8 cellular contexts compared by ENCODE assay signal in the genomic region with DNA sequence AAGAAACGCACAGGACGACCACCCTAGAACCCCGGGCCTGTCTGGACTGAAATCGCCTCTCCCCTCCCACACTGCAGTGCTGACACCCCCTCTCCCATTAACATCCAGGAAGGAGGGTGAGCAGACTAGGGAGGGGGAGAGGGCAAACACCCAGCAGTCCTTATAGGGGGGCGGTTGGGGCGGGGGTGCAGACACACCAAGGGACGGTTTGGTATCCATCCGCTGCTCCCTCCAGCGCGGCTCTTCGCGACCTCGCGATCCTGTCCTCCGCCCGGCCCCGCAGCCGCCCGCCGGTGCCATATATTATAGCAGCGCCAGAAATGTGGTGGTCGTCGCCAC. TPM values are rescaled to one million over a fixed set of nuclear protein-coding genes. Genes with fewer than 3 reads are reported as not detected.
DNase-seq lines count a peak whose midpoint lies in the region; ATAC-seq and TF ChIP-seq lines count a peak whose summit lies in the region.

No MANE protein-coding gene starts in this region.

- H3K4me1 Mint-ChIP-seq in activated naive CD4-positive, alpha-beta T cell treated with anti-CD3 and anti-CD28 coated beads for 36 hours (ENCODE audit: low read depth), result peaks cover 21% of the 10 kb centered on the region

- no peak for TF ChIP-seq CTCF in choroid plexus epithelial cell (conservative IDR thresholded peaks at IDR 0.05; ENCODE audit: low read depth, low read length)

- intact Hi-C loops in activated naive CD4-positive, alpha-beta T cell treated with anti-CD3 and anti-CD28 coated beads for 36 hours (cut with micrococcal nuclease), result loop anchor here (5.0 to 10.0 kb wide), 3 partner anchors 134 to 1236 kb away; a partner anchor contains a TSS

- H3K4me3 ChIP-seq in choroid plexus epithelial cell (ENCODE audit: low read depth, low read length) (peak overlapping the region; percentile 59), mesodermal cell (ENCODE audit: extremely low read depth, insufficient read depth, low read length, poor library complexity, severe bottlenecking) (peak overlapping the region; percentile 45), urinary bladder (ENCODE audit: low read depth, low read length) (peak overlapping the region; percentile 68)

- WGBS in mesodermal cell (ENCODE audit: insufficient coverage in 2 of 2), 2 experiments, result 0 to 5% methylated on average over 1 to 12 of the region's 23 CpGs
- 2% methylated on average over 23 of the region's 23 CpGs for WGBS in urinary bladder

- H3K4me1 ChIP-seq in mesodermal cell (ENCODE audit: control insufficient read depth, insufficient read depth, low read length, poor library complexity, severe bottlenecking) (no peaks in the 10 kb centered on the region), urinary bladder (ENCODE audit: insufficient read depth) (no peaks in the 10 kb centered on the region)

- no peak for ATAC-seq in HG03135 (IDR thresholded peaks at IDR 0.05; ENCODE audit: unreplicated experiment)

- DNase-seq in activated naive CD4-positive, alpha-beta T cell treated with anti-CD3 and anti-CD28 coated beads for 36 hours, result no peak
- DNase-seq in activated naive CD4-positive, alpha-beta T cell treated with Interleukin-2 at 50 U/mL for 16 hours, result no peak
- DNase-seq in choroid plexus epithelial cell (ENCODE audit: low read depth) (no peak), midbrain (lab: John Stamatoyannopoulos, UW) (no peak), HCEC 1CT (no peak)

- H3K36me3 ChIP-seq in mesodermal cell (ENCODE audit: control insufficient read depth, insufficient read depth, low read length), result no peaks in the 10 kb centered on the region
- H3K36me3 ChIP-seq in urinary bladder (ENCODE audit: insufficient read depth), result no peaks in the 10 kb centered on the region

- peaks cover 10% of the 10 kb centered on the region for H3K36me3 Mint-ChIP-seq in activated naive CD4-positive, alpha-beta T cell treated with anti-CD3 and anti-CD28 coated beads for 36 hours (ENCODE audit: low read depth)

- peak overlapping the region; percentile 86 for H3K4me3 Mint-ChIP-seq in activated naive CD4-positive, alpha-beta T cell treated with anti-CD3 and anti-CD28 coated beads for 36 hours

- no peaks in the 10 kb centered on the region for H3K9me3 ChIP-seq in mesodermal cell (ENCODE audit: control insufficient read depth, low read length)

- H3K27ac Mint-ChIP-seq in activated naive CD4-positive, alpha-beta T cell treated with anti-CD3 and anti-CD28 coated beads for 36 hours, result no peak overlapping the region

- H3K27ac ChIP-seq in mesodermal cell (ENCODE audit: low read depth, low read length, severe bottlenecking) (no peak overlapping the region), urinary bladder (ENCODE audit: low read depth) (peak overlapping the region; percentile 23)

- CTCF ChIA-PET in activated naive CD4-positive, alpha-beta T cell treated with anti-CD3 and anti-CD28 coated beads for 36 hours (lab: Charles Lee), result no interaction called here

- H3K27me3 Mint-ChIP-seq in activated naive CD4-positive, alpha-beta T cell treated with anti-CD3 and anti-CD28 coated beads for 36 hours (ENCODE audit: low read depth), result no peaks in the 10 kb centered on the region

- H3K9me3 Mint-ChIP-seq in activated naive CD4-positive, alpha-beta T cell treated with anti-CD3 and anti-CD28 coated beads for 36 hours, result no peaks in the 10 kb centered on the region

RNA-seq across cellular contexts. Expression of a gene that starts 0.4 kb away (rescaled TPM):
- total RNA-seq in activated naive CD4-positive, alpha-beta T cell treated with anti-CD3 and anti-CD28 coated beads for 36 hours, result 1 to 10 TPM; 3.5 to 4.0 TPM
- 3.1 TPM for polyA plus RNA-seq in mesodermal cell (2013, experiment 1 of 2)
- polyA plus RNA-seq in mesodermal cell (2013, experiment 2 of 2), result 2.6 TPM
- 32.0 TPM for total RNA-seq in urinary bladder
- polyA plus RNA-seq in urinary bladder, result 21.5 TPM

RNA-seq across cellular contexts. Expression of a gene that starts 51.6 kb away (rescaled TPM):
- 10 to 100 TPM in 1 of 2 experiments, 1 to 10 TPM in 1; 9.5 to 11.4 TPM for total RNA-seq in activated naive CD4-positive, alpha-beta T cell treated with anti-CD3 and anti-CD28 coated beads for 36 hours
- 9.2 TPM for polyA plus RNA-seq in mesodermal cell (2013, experiment 1 of 2)
- 8.9 TPM for polyA plus RNA-seq in mesodermal cell (2013, experiment 2 of 2)
- 24.3 TPM for total RNA-seq in urinary bladder
- 11.7 TPM for polyA plus RNA-seq in urinary bladder
